In the genomic region with DNA sequence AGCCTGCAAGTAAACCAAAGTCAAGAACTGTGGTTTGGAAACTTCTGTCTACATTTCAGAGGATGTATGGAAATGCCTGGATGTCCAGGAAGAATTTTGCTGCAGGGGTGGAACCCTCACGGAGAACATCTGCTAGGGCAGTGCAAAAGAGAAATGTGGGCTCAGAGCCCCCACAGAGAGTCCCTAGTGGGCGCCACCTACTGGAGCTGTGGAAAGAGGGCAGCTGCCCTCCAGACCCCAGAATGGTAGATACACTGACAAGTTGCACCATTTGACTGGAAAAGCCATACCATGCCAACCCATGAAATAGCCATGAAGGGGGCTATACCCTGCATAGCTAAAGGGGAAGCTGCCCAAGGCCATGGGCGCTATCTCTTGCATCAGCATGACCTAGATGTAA, we compare ENCODE assay signal across 16 cellular contexts.
"Had no signal": no experiment of that assay in that cellular context is flagged by ENCODE, and none has a peak within 500 bp of the region (broad histone marks: within the 10 kb centered on the region; RNA-seq: fewer than 3 reads in every experiment).

No MANE protein-coding gene starts in this region.

- H3K27ac ChIP-seq: sigmoid colon, thoracic aorta, upper lobe of left lung, VCaP had no signal

- H3K27ac Mint-ChIP-seq: activated naive CD8-positive, alpha-beta T cell; mesothelial cell of epicardium; natural killer cell treated with Interleukin-12 subunit alpha and Interleukin-12 subunit beta and Interleukin-15 and Interleukin-18, amount 100 ng/mL, for 72 hours; stimulated activated effector memory CD8-positive, alpha-beta T cell treated with anti-CD3 and anti-CD28 coated beads, Interleukin-12 subunit alpha, Interleukin-12 subunit beta, amount 100 ng/mL, for 72 hours had no signal

- H3K9me3 Mint-ChIP-seq: stimulated activated effector memory CD8-positive, alpha-beta T cell treated with anti-CD3 and anti-CD28 coated beads, Interleukin-12 subunit alpha, Interleukin-12 subunit beta, amount 100 ng/mL, for 72 hours had no signal

- H3K4me1 Mint-ChIP-seq: stimulated activated effector memory CD8-positive, alpha-beta T cell treated with anti-CD3 and anti-CD28 coated beads, Interleukin-12 subunit alpha, Interleukin-12 subunit beta, amount 100 ng/mL, for 72 hours had no signal

- H3K4me1 ChIP-seq: sigmoid colon, upper lobe of left lung had no signal

- H3K4me3 ChIP-seq: lung, sigmoid colon, thoracic aorta, upper lobe of left lung had no signal

- H3K36me3 Mint-ChIP-seq: activated naive CD8-positive, alpha-beta T cell; mesothelial cell of epicardium; natural killer cell treated with Interleukin-12 subunit alpha and Interleukin-12 subunit beta and Interleukin-15 and Interleukin-18, amount 100 ng/mL, for 72 hours; stimulated activated effector memory CD8-positive, alpha-beta T cell treated with anti-CD3 and anti-CD28 coated beads, Interleukin-12 subunit alpha, Interleukin-12 subunit beta, amount 100 ng/mL, for 72 hours had no signal

- ATAC-seq: left lobe of liver; natural killer cell treated with Interleukin-12 subunit alpha and Interleukin-12 subunit beta and Interleukin-15 and Interleukin-18, amount 100 ng/mL, for 72 hours; stimulated activated effector memory CD8-positive, alpha-beta T cell treated with anti-CD3 and anti-CD28 coated beads, Interleukin-12 subunit alpha, Interleukin-12 subunit beta, amount 100 ng/mL, for 72 hours had no signal

- DNase-seq: activated CD4-positive, alpha-beta T cell treated with anti-CD3 and anti-CD28 coated beads, Interleukin-2, amount 50 U/mL, for 4 hours; cerebellar nuclear complex; cortex of kidney; hypothalamus; posterior cingulate gyrus; sigmoid colon; stimulated activated CD4-positive, alpha-beta T cell treated with anti-CD3 and anti-CD28 coated beads, Interleukin-4, amount 100 ng/mL, for 24 hours; upper lobe of left lung had no signal

- H3K36me3 ChIP-seq: sigmoid colon, thoracic aorta, upper lobe of left lung had no signal

- H3K9me3 ChIP-seq: thoracic aorta, upper lobe of left lung had no signal

- H3K4me3 Mint-ChIP-seq: activated naive CD8-positive, alpha-beta T cell; mesothelial cell of epicardium; natural killer cell treated with Interleukin-12 subunit alpha and Interleukin-12 subunit beta and Interleukin-15 and Interleukin-18, amount 100 ng/mL, for 72 hours; stimulated activated effector memory CD8-positive, alpha-beta T cell treated with anti-CD3 and anti-CD28 coated beads, Interleukin-12 subunit alpha, Interleukin-12 subunit beta, amount 100 ng/mL, for 72 hours had no signal

- H3K27me3 Mint-ChIP-seq: activated naive CD8-positive, alpha-beta T cell; natural killer cell treated with Interleukin-12 subunit alpha and Interleukin-12 subunit beta and Interleukin-15 and Interleukin-18, amount 100 ng/mL, for 72 hours had no signal

- H3K27me3 ChIP-seq: sigmoid colon, upper lobe of left lung had no signal
